Comparison of ENCODE assay signal across 9 cellular contexts in genomic region chr2:118847447-118848172, GRCh38. TPM values are rescaled to one million over a fixed set of nuclear protein-coding genes. Genes with fewer than 3 reads are reported as not detected.
A peak's percentile ranks its signal among the peaks of the same experiment; 100 is the strongest.
DNase-seq lines count a peak whose midpoint lies in the region; ATAC-seq, FAIRE-seq and TF ChIP-seq lines count a peak whose summit lies in the region.
"Had no signal": no experiment of that assay in that cellular context is flagged by ENCODE, and none has a peak within 500 bp of the region (broad histone marks: within the 10 kb centered on the region; RNA-seq: fewer than 3 reads in every experiment).

TSS of gene EN1 (minus strand) at chr2:118847648. CDS start at chr2:118847167, 481 bp downstream.

- peak within 1 kb of the TSS; percentile 62 for H3K4me3 Mint-ChIP-seq in CD4-positive, alpha-beta T cell
- peak within 1 kb of the TSS; percentile 53 for H3K4me3 Mint-ChIP-seq in natural killer cell treated with Interleukin-12 subunit alpha and Interleukin-12 subunit beta and Interleukin-15 and Interleukin-18, amount 100 ng/mL, for 72 hours

- peak; percentile 35 for ATAC-seq in CD4-positive, alpha-beta T cell (ENCODE audit: poor library complexity)
- ATAC-seq in natural killer cell treated with Interleukin-12 subunit alpha and Interleukin-12 subunit beta and Interleukin-15 and Interleukin-18, amount 100 ng/mL, for 72 hours, result no peak
- ATAC-seq in GM18870 (IDR thresholded peaks at IDR 0.05; ENCODE audit: unreplicated experiment) (no peak), GM18505 (IDR thresholded peaks at IDR 0.05; ENCODE audit: unreplicated experiment) (no peak)

- no peaks in the 10 kb centered on the region for H3K9me3 ChIP-seq in CD4-positive, alpha-beta T cell (ENCODE audit: control insufficient read depth, low read length)
- no peaks in the 10 kb centered on the region for H3K9me3 ChIP-seq in kidney (ENCODE audit: control insufficient read depth in 1 of 2, low read length in 2 of 2)
- H3K9me3 ChIP-seq: adrenal gland had no signal

- intact Hi-C loops in CD4-positive, alpha-beta T cell (cut with DNase I, micrococcal nuclease), result no loop called here
- intact Hi-C loops in kidney (cut with DNase I), result no loop called here

- DNase-seq in CD4-positive, alpha-beta T cell, result no peak
- peak; percentile 79 for DNase-seq in NCI-H1105 treated with DMSO at 0.1 percent for 48 hours (lab: John Stamatoyannopoulos, UW)
- DNase-seq in coronary artery (ENCODE audit: low spot score), result no peak
- DNase-seq in natural killer cell treated with Interleukin-12 subunit alpha and Interleukin-12 subunit beta and Interleukin-15 and Interleukin-18, amount 100 ng/mL, for 72 hours (ENCODE audit: low spot score), result no peak
- no peak for DNase-seq in kidney
- no peak for DNase-seq in OCI-M2 (lab: John Stamatoyannopoulos, UW; ENCODE audit: unreplicated experiment)

- H3K4me1 ChIP-seq in kidney (ENCODE audit: control insufficient read depth in 1 of 2, insufficient read depth in 1 of 2, low read depth in 1 of 2, low read length in 2 of 2), result peaks cover 0 to 6% of the 10 kb centered on the region in 2 donors

- H3K36me3 ChIP-seq in kidney (ENCODE audit: control insufficient read depth in 1 of 2, insufficient read depth in 2 of 2, low read length in 2 of 2), result no peaks in the 10 kb centered on the region
- H3K36me3 ChIP-seq: adrenal gland had no signal

- no peak for TF ChIP-seq POLR2A in GM18505 (IDR thresholded peaks at IDR 0.05; ENCODE audit: borderline replicate concordance, extremely low read depth, insufficient read depth, insufficient read length)

- peaks cover 47% of the 10 kb centered on the region for H3K4me1 Mint-ChIP-seq in CD4-positive, alpha-beta T cell (ENCODE audit: low read depth)
- H3K4me1 Mint-ChIP-seq in natural killer cell treated with Interleukin-12 subunit alpha and Interleukin-12 subunit beta and Interleukin-15 and Interleukin-18, amount 100 ng/mL, for 72 hours (ENCODE audit: low read depth in 2 of 2), result peaks cover 4 to 19% of the 10 kb centered on the region in 2 donors

- H3K27me3 Mint-ChIP-seq in CD4-positive, alpha-beta T cell, result peaks cover 91% of the 10 kb centered on the region
- peaks cover 44 to 71% of the 10 kb centered on the region in 2 donors for H3K27me3 Mint-ChIP-seq in natural killer cell treated with Interleukin-12 subunit alpha and Interleukin-12 subunit beta and Interleukin-15 and Interleukin-18, amount 100 ng/mL, for 72 hours

- H3K27ac Mint-ChIP-seq in CD4-positive, alpha-beta T cell, result peak within 1 kb of the TSS; percentile 39
- no peak within 1 kb of the TSS for H3K27ac Mint-ChIP-seq in natural killer cell treated with Interleukin-12 subunit alpha and Interleukin-12 subunit beta and Interleukin-15 and Interleukin-18, amount 100 ng/mL, for 72 hours

- H3K9me3 Mint-ChIP-seq in CD4-positive, alpha-beta T cell, result no peaks in the 10 kb centered on the region
- H3K9me3 Mint-ChIP-seq in natural killer cell treated with Interleukin-12 subunit alpha and Interleukin-12 subunit beta and Interleukin-15 and Interleukin-18, amount 100 ng/mL, for 72 hours, result no peaks in the 10 kb centered on the region

- TF ChIP-seq CTCF in CD4-positive, alpha-beta T cell (IDR thresholded peaks at IDR 0.05), result no peak
- TF ChIP-seq CTCF in coronary artery (IDR thresholded peaks at IDR 0.05) (no peak), kidney (IDR thresholded peaks at IDR 0.05; ENCODE audit: borderline replicate concordance, extremely low read depth, insufficient read depth) (no peak)

- no peak for FAIRE-seq in kidney (lab: Jason Lieb, UNC)

- no peaks in the 10 kb centered on the region for H3K36me3 Mint-ChIP-seq in CD4-positive, alpha-beta T cell (ENCODE audit: low read depth)
- no peaks in the 10 kb centered on the region for H3K36me3 Mint-ChIP-seq in natural killer cell treated with Interleukin-12 subunit alpha and Interleukin-12 subunit beta and Interleukin-15 and Interleukin-18, amount 100 ng/mL, for 72 hours

- no peak within 1 kb of the TSS for H3K9ac ChIP-seq in kidney (ENCODE audit: low read length in 2 of 2)

- peak within 1 kb of the TSS; percentile 71 for H3K4me3 ChIP-seq in coronary artery
- H3K4me3 ChIP-seq in kidney (ENCODE audit: low read length in 2 of 2), result no peak within 1 kb of the TSS

- no peak within 1 kb of the TSS for H3K27ac ChIP-seq in CD4-positive, alpha-beta T cell (ENCODE audit: low read depth, low read length)
- H3K27ac ChIP-seq in coronary artery (no peak within 1 kb of the TSS), kidney (ENCODE audit: low read depth in 2 of 2, low read length in 2 of 2) (no peak within 1 kb of the TSS)
- H3K27ac ChIP-seq: adrenal gland had no signal

- CTCF ChIA-PET in CD4-positive, alpha-beta T cell (lab: Charles Lee), result no interaction called here

- POLR2A ChIA-PET in CD4-positive, alpha-beta T cell (lab: Charles Lee), result interaction anchor here (0.6 to 1.0 kb wide), 2 partner anchors 8 to 506 kb away, joined by 4 to 6 read pairs; no protein-coding TSS in a partner anchor

- peaks cover 88% of the 10 kb centered on the region for H3K27me3 ChIP-seq in CD4-positive, alpha-beta T cell (ENCODE audit: control insufficient read depth, insufficient read depth, low read length)

RNA-seq across cellular contexts. Expression of gene EN1, which starts in this region (rescaled TPM):
- not detected for total RNA-seq in CD4-positive, alpha-beta T cell
- total RNA-seq in natural killer cell treated with Interleukin-12 subunit alpha and Interleukin-12 subunit beta and Interleukin-15 and Interleukin-18, amount 100 ng/mL, for 72 hours, result not detected
- total RNA-seq in kidney, result 0.16 TPM
- polyA plus RNA-seq in kidney (ENCODE audit: insufficient read depth, low read depth, low replicate concordance), result not detected

Comparison
In these comparisons a context has a peak if more than half of its experiments do, and no peak if none do; other contexts are left out.
1. Peak in ATAC-seq in CD4-positive, alpha-beta T cell; RNA of the gene not detected or under 1 TPM.